In genomic region chr3:55790596-55791350, GRCh38 we compare ENCODE assay signal across 2 cellular contexts.
TF ChIP-seq lines count a peak whose summit lies in the region.

No MANE protein-coding gene starts in this region.

TF ChIP-seq in SK-N-SH, 30 proteins besides CTCF, POLR2A, EP300 and RAD21 (continued from another document):
- TF ChIP-seq IRF3 (IDR thresholded peaks at IDR 0.05; ENCODE audit: low read depth, low read length) (no peak), EZH2phosphoT487 (IDR thresholded peaks at IDR 0.05; ENCODE audit: borderline replicate concordance, low read depth) (no peak), NFIC (IDR thresholded peaks at IDR 0.05; ENCODE audit: borderline replicate concordance) (no peak), YY1 (IDR thresholded peaks at IDR 0.05; ENCODE audit: low read depth) (no peak), TEAD4 (IDR thresholded peaks at IDR 0.05; ENCODE audit: borderline replicate concordance, insufficient read depth) (no peak), ELF1 (IDR thresholded peaks at IDR 0.05) (no peak), FOXJ3 (CRISPR knock-in tag; IDR thresholded peaks at IDR 0.05) (no peak), POLR2AphosphoS5 (IDR thresholded peaks at IDR 0.05; ENCODE audit: low read depth, low read length) (no peak)

TF ChIP-seq in SK-N-SH treated with all-trans-retinoic acid at 6 μM for 48 hours, 23 proteins besides CTCF, POLR2A, EP300 and RAD21 (continued from another document):
- TF ChIP-seq CREB5 (CRISPR knock-in tag; IDR thresholded peaks at IDR 0.05; ENCODE audit: low read depth) (no peak), ARNTL (CRISPR knock-in tag; IDR thresholded peaks at IDR 0.05; ENCODE audit: borderline replicate concordance, low read depth) (no peak), OSR1 (CRISPR knock-in tag; IDR thresholded peaks at IDR 0.05) (no peak), SNAI2 (CRISPR knock-in tag; IDR thresholded peaks at IDR 0.05) (no peak), ZC3H10 (CRISPR knock-in tag; IDR thresholded peaks at IDR 0.05) (no peak), RARB (CRISPR knock-in tag; IDR thresholded peaks at IDR 0.05) (no peak), ESRRG (CRISPR knock-in tag; IDR thresholded peaks at IDR 0.05) (no peak), PPARA (CRISPR knock-in tag; IDR thresholded peaks at IDR 0.05; ENCODE audit: borderline replicate concordance) (no peak), TCF4 (CRISPR knock-in tag; IDR thresholded peaks at IDR 0.05; ENCODE audit: borderline replicate concordance) (no peak), CSRNP3 (CRISPR knock-in tag; IDR thresholded peaks at IDR 0.05) (no peak), ZFP3 (CRISPR knock-in tag; IDR thresholded peaks at IDR 0.05) (no peak), GLIS3 (CRISPR knock-in tag; IDR thresholded peaks at IDR 0.05) (no peak), ZFP30 (CRISPR knock-in tag; IDR thresholded peaks at IDR 0.05) (no peak), CSDC2 (CRISPR knock-in tag; IDR thresholded peaks at IDR 0.05) (no peak)
